8 cellular contexts compared by ENCODE assay signal in the genomic region with DNA sequence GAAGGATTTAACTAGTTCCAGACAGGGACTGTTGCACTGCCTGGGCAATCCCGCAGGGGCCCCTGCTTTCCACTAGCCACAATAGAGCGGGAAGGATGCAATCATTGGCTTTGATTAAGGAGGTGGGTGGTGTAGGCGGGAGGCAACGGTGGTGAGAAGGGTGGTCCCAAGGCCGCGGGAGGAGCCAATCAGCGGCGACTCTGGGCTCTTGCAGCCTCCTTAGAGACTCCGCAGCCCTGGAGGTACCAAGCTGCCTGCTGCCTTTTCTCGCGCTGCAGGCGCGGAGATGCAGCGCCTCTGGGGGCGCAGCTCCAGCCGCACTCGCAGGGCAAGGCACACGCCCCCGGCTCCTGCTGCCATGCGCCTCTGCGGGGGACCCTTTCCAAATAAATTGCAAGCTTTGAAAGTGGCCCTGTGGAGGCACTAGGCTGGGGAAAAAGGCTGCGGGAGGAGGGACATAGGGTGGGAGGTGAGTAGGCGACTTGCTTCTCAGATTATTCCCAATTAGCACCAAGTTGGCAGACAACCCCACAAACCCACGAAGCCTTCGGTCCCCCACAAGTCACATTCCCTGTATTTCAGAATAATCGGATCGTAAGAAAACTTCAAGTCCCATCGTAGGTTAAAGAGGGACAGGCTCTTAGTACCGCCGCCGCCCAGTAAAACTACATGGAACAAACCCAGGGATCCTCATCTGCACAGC. TPM values are rescaled to one million over a fixed set of nuclear protein-coding genes. Genes with fewer than 3 reads are reported as not detected.
DNase-seq lines count a peak whose midpoint lies in the region; ATAC-seq and TF ChIP-seq lines count a peak whose summit lies in the region.

No MANE protein-coding gene starts in this region.

- H3K36me3 ChIP-seq in CD4-positive, CD25-positive, alpha-beta regulatory T cell (ENCODE audit: control insufficient read depth, insufficient read depth, low read length), result no peaks in the 10 kb centered on the region
- H3K36me3 ChIP-seq in vagina, result no peaks in the 10 kb centered on the region
- no peaks in the 10 kb centered on the region for H3K36me3 ChIP-seq in Karpas-422 (ENCODE audit: insufficient read depth, low read length)

- ATAC-seq in CD4-positive, CD25-positive, alpha-beta regulatory T cell (ENCODE audit: low read depth in 2 of 2), result no peak

- TF ChIP-seq POLR2A in vagina (IDR thresholded peaks at IDR 0.05), result no peak

- H2AFZ ChIP-seq in Karpas-422 (ENCODE audit: low read length), result no peak overlapping the region

- peaks cover 0 to 26% (median 7%) of the 10 kb centered on the region in 4 donors for H3K4me1 Mint-ChIP-seq in CD4-positive, CD25-positive, alpha-beta regulatory T cell
- H3K4me1 Mint-ChIP-seq in activated CD4-positive, alpha-beta memory T cell treated with anti-CD3 and anti-CD28 coated beads, Interleukin-2, amount 10 ng/mL, durations not matched to agents 7 days and 5 days, result peaks cover 19% of the 10 kb centered on the region

- no peak overlapping the region for H3K27ac ChIP-seq in CD4-positive, CD25-positive, alpha-beta regulatory T cell (ENCODE audit: insufficient read depth, low read length, poor library complexity, severe bottlenecking)
- no peak overlapping the region for H3K27ac ChIP-seq in vagina
- H3K27ac ChIP-seq in Karpas-422 (ENCODE audit: low read length), result no peak overlapping the region

- H3K9me2 ChIP-seq in Karpas-422 (replicated peaks; ENCODE audit: insufficient read depth, low read length), result no peaks in the 10 kb centered on the region

- DNase-seq in CD4-positive, CD25-positive, alpha-beta regulatory T cell, result no peak
- peak; percentile 72 for DNase-seq in HEK293T (ENCODE audit: extremely low spot score)
- no peak for DNase-seq in activated CD4-positive, alpha-beta memory T cell treated with anti-CD3 and anti-CD28 coated beads, Interleukin-2, amount 10 ng/mL, durations not matched to agents 7 days and 5 days
- DNase-seq in inferior parietal cortex (ENCODE audit: extremely low spot score), result peak; percentile 36
- DNase-seq in vagina (ENCODE audit: extremely low spot score in 2 of 2), result no peak
- DNase-seq in dedifferentiated amniotic fluid mesenchymal stem cell (ENCODE audit: extremely low spot score), result no peak
- DNase-seq in NOMO-1 treated with DMSO at 0.1 percent for 48 hours (lab: John Stamatoyannopoulos, UW; ENCODE audit: unreplicated experiment), result no peak
- no peak for DNase-seq in Karpas-422

- intact Hi-C loops in vagina (cut with DNase I), result no loop called here

- no peaks in the 10 kb centered on the region for H3K9me3 ChIP-seq in CD4-positive, CD25-positive, alpha-beta regulatory T cell (ENCODE audit: control insufficient read depth in 2 of 2, low read length in 2 of 2)
- no peaks in the 10 kb centered on the region for H3K9me3 ChIP-seq in vagina
- no peaks in the 10 kb centered on the region for H3K9me3 ChIP-seq in Karpas-422 (ENCODE audit: low read length)

- H3K27me3 Mint-ChIP-seq in CD4-positive, CD25-positive, alpha-beta regulatory T cell, result peaks cover 32% of the 10 kb centered on the region
- peaks cover 50% of the 10 kb centered on the region for H3K27me3 Mint-ChIP-seq in activated CD4-positive, alpha-beta memory T cell treated with anti-CD3 and anti-CD28 coated beads, Interleukin-2, amount 10 ng/mL, durations not matched to agents 7 days and 5 days

- peaks cover 0 to 3% (median 0%) of the 10 kb centered on the region in 7 donors for H3K9me3 Mint-ChIP-seq in CD4-positive, CD25-positive, alpha-beta regulatory T cell
- no peaks in the 10 kb centered on the region for H3K9me3 Mint-ChIP-seq in activated CD4-positive, alpha-beta memory T cell treated with anti-CD3 and anti-CD28 coated beads, Interleukin-2, amount 10 ng/mL, durations not matched to agents 7 days and 5 days

- CTCF ChIA-PET in HEK293T (lab: Yijun Ruan, JAX), result interaction anchor here (0.9 to 2.9 kb wide), 4 partner anchors 12 to 716 kb away, joined by 3 to 11 read pairs (median 7); no protein-coding TSS in a partner anchor
- CTCF ChIA-PET in activated CD4-positive, alpha-beta memory T cell treated with anti-CD3 and anti-CD28 coated beads, Interleukin-2, amount 10 ng/mL, durations not matched to agents 7 days and 5 days (lab: Charles Lee), result interaction anchor here (0.7 to 1.6 kb wide), 2 partner anchors 51 to 53 kb away, joined by 3 to 5 read pairs; no protein-coding TSS in a partner anchor

- H3K36me3 Mint-ChIP-seq in CD4-positive, CD25-positive, alpha-beta regulatory T cell, result peaks cover 4% of the 10 kb centered on the region
- H3K36me3 Mint-ChIP-seq in activated CD4-positive, alpha-beta memory T cell treated with anti-CD3 and anti-CD28 coated beads, Interleukin-2, amount 10 ng/mL, durations not matched to agents 7 days and 5 days (ENCODE audit: low read depth), result no peaks in the 10 kb centered on the region

- no peak overlapping the region for H3K9ac ChIP-seq in Karpas-422 (ENCODE audit: low read length)

- H3K79me2 ChIP-seq in Karpas-422 (ENCODE audit: low read length), result no peaks in the 10 kb centered on the region

- H3K4me2 ChIP-seq in Karpas-422 (ENCODE audit: low read depth, low read length, poor library complexity, severe bottlenecking), result no peak overlapping the region

- no peak overlapping the region for H3K4me3 ChIP-seq in CD4-positive, CD25-positive, alpha-beta regulatory T cell (ENCODE audit: low read depth, low read length)
- H3K4me3 ChIP-seq in vagina (peak overlapping the region; percentile 45 to 46), Karpas-422 (ENCODE audit: low read length) (no peak overlapping the region)

- no peak overlapping the region for H3K27ac Mint-ChIP-seq in CD4-positive, CD25-positive, alpha-beta regulatory T cell
- H3K27ac Mint-ChIP-seq in activated CD4-positive, alpha-beta memory T cell treated with anti-CD3 and anti-CD28 coated beads, Interleukin-2, amount 10 ng/mL, durations not matched to agents 7 days and 5 days, result no peak overlapping the region

- POLR2A ChIA-PET in HEK293T (lab: Yijun Ruan, JAX), result no interaction called here
- POLR2A ChIA-PET in activated CD4-positive, alpha-beta memory T cell treated with anti-CD3 and anti-CD28 coated beads, Interleukin-2, amount 10 ng/mL, durations not matched to agents 7 days and 5 days (lab: Charles Lee), result no interaction called here

- H3K27me3 ChIP-seq in CD4-positive, CD25-positive, alpha-beta regulatory T cell (ENCODE audit: control insufficient read depth, insufficient read depth, low read length), result peaks cover 45% of the 10 kb centered on the region
- H3K27me3 ChIP-seq in vagina, result peaks cover 4% of the 10 kb centered on the region
- H3K27me3 ChIP-seq in Karpas-422 (ENCODE audit: low read length), result no peaks in the 10 kb centered on the region

- H3K4me3 Mint-ChIP-seq in CD4-positive, CD25-positive, alpha-beta regulatory T cell, result peak overlapping the region in 3 of 4 donors; percentile 39 to 80 (median 59)
- H3K4me3 Mint-ChIP-seq in activated CD4-positive, alpha-beta memory T cell treated with anti-CD3 and anti-CD28 coated beads, Interleukin-2, amount 10 ng/mL, durations not matched to agents 7 days and 5 days, result peak overlapping the region; percentile 7

- H4K20me1 ChIP-seq in Karpas-422 (ENCODE audit: insufficient read depth, low read depth, low read length), result no peaks in the 10 kb centered on the region

- peaks cover 27% of the 10 kb centered on the region for H3K4me1 ChIP-seq in CD4-positive, CD25-positive, alpha-beta regulatory T cell (ENCODE audit: control insufficient read depth, insufficient read depth, low read length, poor library complexity, severe bottlenecking)
- H3K4me1 ChIP-seq in vagina (peaks cover 29% of the 10 kb centered on the region), Karpas-422 (ENCODE audit: low read length) (no peaks in the 10 kb centered on the region)

- TF ChIP-seq CTCF in vagina (IDR thresholded peaks at IDR 0.05), result no peak

TF ChIP-seq in HEK293T, 16 proteins besides CTCF, POLR2A, EP300 and RAD21:
- no peak for TF ChIP-seq FOXA1 (IDR thresholded peaks at IDR 0.05)
- no peak for TF ChIP-seq ELF4 (IDR thresholded peaks at IDR 0.05)
- TF ChIP-seq ARNT (IDR thresholded peaks at IDR 0.05), result no peak

RNA-seq across cellular contexts. Expression of gene KCNA1, which starts 0.9 kb away (rescaled TPM):
- total RNA-seq in CD4-positive, CD25-positive, alpha-beta regulatory T cell, result not detected
- not detected for polyA plus RNA-seq in CD4-positive, CD25-positive, alpha-beta regulatory T cell
- not detected for total RNA-seq in activated CD4-positive, alpha-beta memory T cell treated with anti-CD3 and anti-CD28 coated beads, Interleukin-2, amount 10 ng/mL, durations not matched to agents 7 days and 5 days
- total RNA-seq in vagina, result 0.74 TPM
- total RNA-seq in Karpas-422 (2014; rRNA removed; shearing (Covaris generic); ENCODE audit: low replicate concordance), result 0.25 TPM in 1 of 2 replicates, not detected in the other

Comparison
In these comparisons a context has a peak if more than half of its experiments do, and no peak if none do; other contexts are left out.
1. DNase-seq: peak in HEK293T (single experiment) and inferior parietal cortex (single experiment); none in CD4-positive, CD25-positive, alpha-beta regulatory T cell (0 of 3), activated CD4-positive, alpha-beta memory T cell treated with anti-CD3 and anti-CD28 coated beads, Interleukin-2, amount 10 ng/mL, durations not matched to agents 7 days and 5 days (single experiment), vagina (0 of 2), dedifferentiated amniotic fluid mesenchymal stem cell (single experiment), NOMO-1 treated with DMSO at 0.1 percent for 48 hours (single experiment) and Karpas-422 (single experiment).
2. H3K4me3 ChIP-seq: peak in vagina (2 of 2); none in CD4-positive, CD25-positive, alpha-beta regulatory T cell (single experiment) and Karpas-422 (single experiment).